In genomic region chr4:48268956-48269860, GRCh38 we compare ENCODE assay signal across 1 cellular context.
A peak's percentile ranks its signal among the peaks of the same experiment; 100 is the strongest.
TF ChIP-seq lines count a peak whose summit lies in the region.

Gene TEC (minus strand): TSS chr4:48269838. CDS start chr4:48228614, 41,224 bp downstream.

TF ChIP-seq in HepG2, 621 proteins besides CTCF, POLR2A, EP300 and RAD21 (continued from another document and continues in another):
- TF ChIP-seq UBTF (CRISPR knock-in tag; IDR thresholded peaks at IDR 0.05), result peak; percentile 72
- TF ChIP-seq ZNF777 (CRISPR knock-in tag; IDR thresholded peaks at IDR 0.05), result peak; percentile 83
- no peak for TF ChIP-seq SOX13 (IDR thresholded peaks at IDR 0.05)
- no peak for TF ChIP-seq SOX13 (CRISPR knock-in tag; conservative IDR thresholded peaks at IDR 0.05 in 1 of 2, IDR thresholded peaks at IDR 0.05 in 1 of 2)
- no peak for TF ChIP-seq GABPA (IDR thresholded peaks at IDR 0.05; ENCODE audit: low read depth, low read length)
- no peak for TF ChIP-seq GABPA (CRISPR knock-in tag; IDR thresholded peaks at IDR 0.05; ENCODE audit: low read depth)
- TF ChIP-seq PTBP1 (IDR thresholded peaks at IDR 0.05; ENCODE audit: low read depth, low read length, poor library complexity, severe bottlenecking), result no peak
- no peak for TF ChIP-seq TRIM22 (IDR thresholded peaks at IDR 0.05)
- TF ChIP-seq GPBP1L1 (CRISPR knock-in tag; IDR thresholded peaks at IDR 0.05), result no peak
- no peak for TF ChIP-seq MXD4 (CRISPR knock-in tag; IDR thresholded peaks at IDR 0.05)
- no peak for TF ChIP-seq HES4 (CRISPR knock-in tag; IDR thresholded peaks at IDR 0.05; ENCODE audit: borderline replicate concordance)
- no peak for TF ChIP-seq ZFP1 (CRISPR knock-in tag; IDR thresholded peaks at IDR 0.05)
- no peak for TF ChIP-seq JUND (CRISPR knock-in tag; IDR thresholded peaks at IDR 0.05)
- TF ChIP-seq MEIS2 (CRISPR knock-in tag; IDR thresholded peaks at IDR 0.05), result no peak
- TF ChIP-seq ZBTB1 (CRISPR knock-in tag; IDR thresholded peaks at IDR 0.05; ENCODE audit: borderline replicate concordance), result no peak
- no peak for TF ChIP-seq ZNF562 (CRISPR knock-in tag; IDR thresholded peaks at IDR 0.05; ENCODE audit: borderline replicate concordance)
- no peak for TF ChIP-seq ASH2L (IDR thresholded peaks at IDR 0.05; ENCODE audit: insufficient read length, low read depth, low read length)
- no peak for TF ChIP-seq ZNF264 (CRISPR knock-in tag; IDR thresholded peaks at IDR 0.05)
- no peak for TF ChIP-seq U2AF2 (IDR thresholded peaks at IDR 0.05; ENCODE audit: low read depth, low read length)
- TF ChIP-seq ZNF644 (CRISPR knock-in tag; IDR thresholded peaks at IDR 0.05; ENCODE audit: low read depth), result no peak
- TF ChIP-seq ZNF510 (CRISPR knock-in tag; IDR thresholded peaks at IDR 0.05; ENCODE audit: low read depth), result no peak
- TF ChIP-seq HNF4A (CRISPR knock-in tag; IDR thresholded peaks at IDR 0.05), result no peak
- TF ChIP-seq ZNF766 (CRISPR knock-in tag; IDR thresholded peaks at IDR 0.05; ENCODE audit: borderline replicate concordance), result no peak
- no peak for TF ChIP-seq CREB3 (CRISPR knock-in tag; IDR thresholded peaks at IDR 0.05)
- TF ChIP-seq HINFP (CRISPR knock-in tag; IDR thresholded peaks at IDR 0.05; ENCODE audit: low read depth), result peak; percentile 98
- no peak for TF ChIP-seq NFKB2 (CRISPR knock-in tag; IDR thresholded peaks at IDR 0.05; ENCODE audit: borderline replicate concordance)
- no peak for TF ChIP-seq CREM (IDR thresholded peaks at IDR 0.05)
- no peak for TF ChIP-seq CREM (CRISPR knock-in tag; IDR thresholded peaks at IDR 0.05)
- TF ChIP-seq RORA (CRISPR knock-in tag; IDR thresholded peaks at IDR 0.05), result no peak
- TF ChIP-seq YEATS2 (CRISPR knock-in tag; IDR thresholded peaks at IDR 0.05; ENCODE audit: borderline replicate concordance), result no peak
- no peak for TF ChIP-seq HMGA1 (CRISPR knock-in tag; conservative IDR thresholded peaks at IDR 0.05)
- 0 out of 2 replicates have a peak, but pooled peaks have one; percentile 17 for TF ChIP-seq KLF12 (CRISPR knock-in tag; IDR thresholded peaks at IDR 0.05; ENCODE audit: borderline replicate concordance)
- TF ChIP-seq NFE2 (CRISPR knock-in tag; IDR thresholded peaks at IDR 0.05), result no peak
- no peak for TF ChIP-seq NR2F6 (IDR thresholded peaks at IDR 0.05)
- no peak for TF ChIP-seq NR2F6 (CRISPR knock-in tag; IDR thresholded peaks at IDR 0.05)
- TF ChIP-seq ZBTB8A (CRISPR knock-in tag; IDR thresholded peaks at IDR 0.05; ENCODE audit: borderline replicate concordance, low read depth), result no peak
- peak; percentile 57; the same call in 1 of the 2 replicates for TF ChIP-seq ZNF616 (CRISPR knock-in tag; IDR thresholded peaks at IDR 0.05; ENCODE audit: low read depth)
- TF ChIP-seq ZKSCAN1 (IDR thresholded peaks at IDR 0.05; ENCODE audit: low read length), result no peak
- 0 out of 2 replicates have a peak, but pooled peaks have one; percentile 78 for TF ChIP-seq ZNF558 (CRISPR knock-in tag; IDR thresholded peaks at IDR 0.05; ENCODE audit: borderline replicate concordance)
- TF ChIP-seq ZNF335 (CRISPR knock-in tag; IDR thresholded peaks at IDR 0.05), result no peak
- TF ChIP-seq HNRNPUL1 (IDR thresholded peaks at IDR 0.05; ENCODE audit: low read depth, low read length), result no peak
- no peak; the same call in 1 of the 2 replicates for TF ChIP-seq ZNF552 (CRISPR knock-in tag; IDR thresholded peaks at IDR 0.05; ENCODE audit: borderline replicate concordance)
- TF ChIP-seq SP4 (CRISPR knock-in tag; IDR thresholded peaks at IDR 0.05), result no peak; the same call in 1 of the 2 replicates
- 0 out of 2 replicates have a peak, but pooled peaks have one; percentile 62 for TF ChIP-seq CAMTA2 (CRISPR knock-in tag; IDR thresholded peaks at IDR 0.05; ENCODE audit: borderline replicate concordance)
- no peak for TF ChIP-seq MZF1 (CRISPR knock-in tag; IDR thresholded peaks at IDR 0.05; ENCODE audit: borderline replicate concordance)
- TF ChIP-seq HOXA7 (CRISPR knock-in tag; IDR thresholded peaks at IDR 0.05), result no peak
- TF ChIP-seq ATM (IDR thresholded peaks at IDR 0.05; ENCODE audit: borderline replicate concordance), result no peak
- no peak for TF ChIP-seq ZBTB3 (CRISPR knock-in tag; IDR thresholded peaks at IDR 0.05; ENCODE audit: borderline replicate concordance, low read depth)
- TF ChIP-seq CBFB (CRISPR knock-in tag; IDR thresholded peaks at IDR 0.05), result no peak
- no peak for TF ChIP-seq HMGXB4 (CRISPR knock-in tag; IDR thresholded peaks at IDR 0.05; ENCODE audit: borderline replicate concordance in 1 of 2, low read depth in 1 of 2)
- no peak for TF ChIP-seq MAX (IDR thresholded peaks at IDR 0.05)
- TF ChIP-seq TEAD3 (CRISPR knock-in tag; optimal IDR thresholded peaks at IDR 0.05; ENCODE audit: borderline replicate concordance), result peak; percentile 34
- no peak for TF ChIP-seq ELK4 (CRISPR knock-in tag; IDR thresholded peaks at IDR 0.05; ENCODE audit: borderline replicate concordance)
- no peak for TF ChIP-seq ZNF235 (CRISPR knock-in tag; IDR thresholded peaks at IDR 0.05; ENCODE audit: borderline replicate concordance)
- TF ChIP-seq THYN1 (CRISPR knock-in tag; IDR thresholded peaks at IDR 0.05; ENCODE audit: borderline replicate concordance, low read depth), result no peak
- TF ChIP-seq ZNF101 (CRISPR knock-in tag; IDR thresholded peaks at IDR 0.05; ENCODE audit: borderline replicate concordance, low read depth), result no peak
- no peak for TF ChIP-seq ZNF468 (CRISPR knock-in tag; IDR thresholded peaks at IDR 0.05)
- TF ChIP-seq TOE1 (CRISPR knock-in tag; IDR thresholded peaks at IDR 0.05), result no peak
- no peak for TF ChIP-seq TBX2 (CRISPR knock-in tag; IDR thresholded peaks at IDR 0.05; ENCODE audit: borderline replicate concordance)
- TF ChIP-seq TEAD2 (CRISPR knock-in tag; IDR thresholded peaks at IDR 0.05), result no peak
- TF ChIP-seq NONO (IDR thresholded peaks at IDR 0.05), result no peak
- no peak for TF ChIP-seq NONO (CRISPR knock-in tag; conservative IDR thresholded peaks at IDR 0.05)
- TF ChIP-seq ZNF678 (CRISPR knock-in tag; IDR thresholded peaks at IDR 0.05), result no peak
- no peak for TF ChIP-seq CERS6 (CRISPR knock-in tag; IDR thresholded peaks at IDR 0.05)
- no peak for TF ChIP-seq GMEB2 (CRISPR knock-in tag; IDR thresholded peaks at IDR 0.05; ENCODE audit: low read depth)
